24 cellular contexts compared by ENCODE assay signal in genomic region chr11:118068206-118068944, GRCh38. TPM values are rescaled to one million over a fixed set of nuclear protein-coding genes. Genes with fewer than 3 reads are reported as not detected.
DNase-seq lines count a peak whose midpoint lies in the region; ATAC-seq, FAIRE-seq and TF ChIP-seq lines count a peak whose summit lies in the region.
"Had no signal": no experiment of that assay in that cellular context is flagged by ENCODE, and none has a peak within 500 bp of the region (broad histone marks: within the 10 kb centered on the region; RNA-seq: fewer than 3 reads in every experiment).

No MANE protein-coding gene starts in this region.

- H3K27me3 ChIP-seq in H1 (replicated peaks in 1 of 4; ENCODE audit: control insufficient read depth in 3 of 4, extremely low read depth in 1 of 4, insufficient read depth in 3 of 4, low read length in 3 of 4) (no peaks in the 10 kb centered on the region), stomach (peaks cover 0 to 31% (median 0%) of the 10 kb centered on the region in 3 donors), small intestine (ENCODE audit: control insufficient read depth in 2 of 2, insufficient read depth in 2 of 2, low read length in 2 of 2) (no peaks in the 10 kb centered on the region)
- H3K27me3 ChIP-seq: thyroid gland had no signal

- POLR2A ChIA-PET in H1 (lab: Charles Lee; ENCODE audit: partially characterized antibody) = no interaction called here

- no peak overlapping the region for H3K4ac ChIP-seq in H1 (replicated peaks; ENCODE audit: insufficient read length, low read depth, low read length)

- TF ChIP-seq CTCF in H1 (IDR thresholded peaks at IDR 0.05; ENCODE audit: control extremely low read depth in 1 of 3, insufficient read depth in 1 of 3, low read depth in 1 of 3, low read length in 3 of 3) = peak; percentile 71 to 75 (median 72)
- no peak for TF ChIP-seq CTCF in stomach (IDR thresholded peaks at IDR 0.05)

- FAIRE-seq in H1 (lab: Jason Lieb, UNC) = no peak
- no peak for FAIRE-seq in small intestine (lab: Jason Lieb, UNC)
- FAIRE-seq: astrocyte had no signal

- no peak overlapping the region for H4K91ac ChIP-seq in H1 (replicated peaks; ENCODE audit: insufficient read length, low read length)

- no peak overlapping the region for H2BK12ac ChIP-seq in H1 (ENCODE audit: low read depth, low read length)

- no peak overlapping the region for H3K4me3 ChIP-seq in H1 (ENCODE audit: extremely low read depth in 1 of 4, insufficient read depth in 2 of 4, low read depth in 3 of 4, low read length in 4 of 4)
- H3K4me3 ChIP-seq in stomach = no peak overlapping the region
- no peak overlapping the region for H3K4me3 ChIP-seq in small intestine (ENCODE audit: low read depth in 1 of 2, low read length in 2 of 2)
- H3K4me3 ChIP-seq: psoas muscle, thyroid gland had no signal

- no peak overlapping the region for H3K4me3 Mint-ChIP-seq in stimulated activated naive CD8-positive, alpha-beta T cell treated with anti-CD3 and anti-CD28 coated beads, Interleukin-15, amount 100 ng/mL, for 72 hours
- no peak overlapping the region for H3K4me3 Mint-ChIP-seq in activated T-helper 1 cell treated with anti-CD3 and anti-CD28 coated beads, Interleukin-12 subunit alpha, Interleukin-12 subunit beta, Interleukin-2, Interleukin-4 antibody, amounts not matched to agents 30 ng/mL and 10 ng/mL and 1 ng/mL, durations not matched to agents 14 hours and 24 hours and 36 hours
- H3K4me3 Mint-ChIP-seq: activated naive CD4-positive, alpha-beta T cell treated with anti-CD3 and anti-CD28 coated beads for 36 hours; naive thymus-derived CD4-positive, alpha-beta T cell had no signal

- H2BK20ac ChIP-seq in H1 (ENCODE audit: low read length) = no peak overlapping the region

- H2BK120ac ChIP-seq in H1 (replicated peaks; ENCODE audit: low read depth, low read length) = no peak overlapping the region

- peak; percentile 60 to 78 for TF ChIP-seq RAD21 in H1 (IDR thresholded peaks at IDR 0.05 in 1 of 2, conservative IDR thresholded peaks at IDR 0.05 in 1 of 2; ENCODE audit: low read depth in 2 of 2, low read length in 2 of 2)

- H3K79me1 ChIP-seq in H1 (ENCODE audit: low read depth, low read length) = no peaks in the 10 kb centered on the region

- no peak overlapping the region for H2AFZ ChIP-seq in H1 (ENCODE audit: low read length)

- H3K23ac ChIP-seq in H1 (ENCODE audit: insufficient read length) = no peak overlapping the region

- no peaks in the 10 kb centered on the region for H3K23me2 ChIP-seq in H1 (ENCODE audit: low read depth, low read length)

- CTCF ChIA-PET in H1 (lab: Charles Lee; ENCODE audit: partially characterized antibody) = interaction anchor here (0.7 to 3.3 kb wide), 9 partner anchors 8 to 161 kb away, joined by 3 to 18 read pairs (median 3); partner anchors contain the start of gene TMPRSS4

- H3K9me3 Mint-ChIP-seq in stimulated activated naive CD8-positive, alpha-beta T cell treated with anti-CD3 and anti-CD28 coated beads, Interleukin-15, amount 100 ng/mL, for 72 hours = no peaks in the 10 kb centered on the region
- no peaks in the 10 kb centered on the region for H3K9me3 Mint-ChIP-seq in activated T-helper 1 cell treated with anti-CD3 and anti-CD28 coated beads, Interleukin-12 subunit alpha, Interleukin-12 subunit beta, Interleukin-2, Interleukin-4 antibody, amounts not matched to agents 30 ng/mL and 10 ng/mL and 1 ng/mL, durations not matched to agents 14 hours and 24 hours and 36 hours
- H3K9me3 Mint-ChIP-seq: activated naive CD4-positive, alpha-beta T cell treated with anti-CD3 and anti-CD28 coated beads for 36 hours had no signal

- peak; percentile 8 for ATAC-seq in stimulated activated naive CD8-positive, alpha-beta T cell treated with anti-CD3 and anti-CD28 coated beads, Interleukin-15, Interleukin-2, amounts not matched to agents 100 U/mL and 50 U/mL, for 24 hours
- no peak for ATAC-seq in stimulated activated naive CD8-positive, alpha-beta T cell treated with anti-CD3 and anti-CD28 coated beads, Interleukin-15, amount 100 ng/mL, for 72 hours
- no peak for ATAC-seq in GM21619 (IDR thresholded peaks at IDR 0.05; ENCODE audit: unreplicated experiment)
- ATAC-seq: naive thymus-derived CD4-positive, alpha-beta T cell; psoas muscle had no signal

- no peak overlapping the region for H3K56ac ChIP-seq in H1 (replicated peaks; ENCODE audit: insufficient read length, low read depth, low read length)

- H3K27ac Mint-ChIP-seq in stimulated activated naive CD8-positive, alpha-beta T cell treated with anti-CD3 and anti-CD28 coated beads, Interleukin-15, amount 100 ng/mL, for 72 hours = peak overlapping the region in 1 of 2 donors; percentile 43
- H3K27ac Mint-ChIP-seq in activated T-helper 1 cell treated with anti-CD3 and anti-CD28 coated beads, Interleukin-12 subunit alpha, Interleukin-12 subunit beta, Interleukin-2, Interleukin-4 antibody, amounts not matched to agents 30 ng/mL and 10 ng/mL and 1 ng/mL, durations not matched to agents 14 hours and 24 hours and 36 hours = no peak overlapping the region
- H3K27ac Mint-ChIP-seq: activated naive CD4-positive, alpha-beta T cell treated with anti-CD3 and anti-CD28 coated beads for 36 hours had no signal

- no peak overlapping the region for H3K4me2 ChIP-seq in H1 (ENCODE audit: insufficient read depth in 1 of 2, low read depth in 2 of 2, low read length in 2 of 2)

- H3K18ac ChIP-seq in H1 (ENCODE audit: extremely low read depth, low read length) = no peak overlapping the region

- peaks cover 8% of the 10 kb centered on the region for H3K4me1 Mint-ChIP-seq in stimulated activated naive CD8-positive, alpha-beta T cell treated with anti-CD3 and anti-CD28 coated beads, Interleukin-15, amount 100 ng/mL, for 72 hours
- peaks cover 15% of the 10 kb centered on the region for H3K4me1 Mint-ChIP-seq in activated T-helper 1 cell treated with anti-CD3 and anti-CD28 coated beads, Interleukin-12 subunit alpha, Interleukin-12 subunit beta, Interleukin-2, Interleukin-4 antibody, amounts not matched to agents 30 ng/mL and 10 ng/mL and 1 ng/mL, durations not matched to agents 14 hours and 24 hours and 36 hours (ENCODE audit: low read depth)

- no peaks in the 10 kb centered on the region for H3K79me2 ChIP-seq in H1 (ENCODE audit: control insufficient read depth in 1 of 2, insufficient read depth in 2 of 2, low read length in 2 of 2)

- DNase-seq in stimulated activated naive CD8-positive, alpha-beta T cell treated with anti-CD3 and anti-CD28 coated beads, Interleukin-15, Interleukin-2, amounts not matched to agents 100 U/mL and 50 U/mL, for 24 hours = no peak
- DNase-seq in stimulated activated naive CD8-positive, alpha-beta T cell treated with anti-CD3 and anti-CD28 coated beads, Interleukin-15, amount 100 ng/mL, for 72 hours = no peak
- DNase-seq in H1 (ENCODE audit: low read depth in 1 of 2, low spot score in 2 of 2) = peak in 1 of 2 experiments; percentile 72
- peak; percentile 63 for DNase-seq in left kidney (ENCODE audit: low read depth, low spot score)
- DNase-seq in stomach = no peak
- DNase-seq in activated T-helper 1 cell treated with anti-CD3 and anti-CD28 coated beads, Interleukin-12 subunit alpha, Interleukin-12 subunit beta, Interleukin-2, Interleukin-4 antibody, amounts not matched to agents 30 ng/mL and 10 ng/mL and 1 ng/mL, durations not matched to agents 14 hours and 24 hours and 36 hours (ENCODE audit: low spot score) = no peak
- no peak for DNase-seq in small intestine
- DNase-seq: ACHN; activated CD4-positive, alpha-beta T cell treated with anti-CD3 and anti-CD28 coated beads, Interleukin-2, amount 50 U/mL, for 1 hour; activated naive CD4-positive, alpha-beta T cell treated with anti-CD3 and anti-CD28 coated beads for 36 hours; activated T-cell treated with anti-CD3 and anti-CD28 coated beads for 4 hours; foreskin fibroblast; GOT3; IMR-90; MM.1S; naive thymus-derived CD4-positive, alpha-beta T cell; NCI-H187 treated with DMSO at 0.1 percent for 48 hours; NCI-H446; SW 1271; thyroid gland had no signal

- intact Hi-C loops in stomach (cut with DNase I; ENCODE audit: low total_unique reads) = no loop called here
- intact Hi-C loops in activated T-helper 1 cell treated with anti-CD3 and anti-CD28 coated beads, Interleukin-12 subunit alpha, Interleukin-12 subunit beta, Interleukin-2, Interleukin-4 antibody, amounts not matched to agents 30 ng/mL and 10 ng/mL and 1 ng/mL, durations not matched to agents 14 hours and 24 hours and 36 hours (cut with micrococcal nuclease) = no loop called here

- WGBS in H1 (ENCODE audit: extremely low coverage in 1 of 2, insufficient coverage in 1 of 2, insufficient read length in 1 of 2, insufficient replicate concordance in 2 of 2, low coverage in 1 of 2, low lambda C conversion rate in 2 of 2, missing lambda C conversion rate in 1 of 2), 2 experiments = 70% methylated on average over 23 of the region's 24 CpGs; no CpG with 5 or more reads in 1 of the 2 experiments
- 77 to 80% (median 79%) methylated on average over 20 to 24 of the region's 24 CpGs for WGBS in stomach, 5 donors
- WGBS in small intestine, 3 donors = 70 to 81% (median 73%) methylated on average over 24 of the region's 24 CpGs

- H3K27ac ChIP-seq in H1 (ENCODE audit: low read depth, low read length) (no peak overlapping the region), stomach (no peak overlapping the region), small intestine (ENCODE audit: low read depth in 1 of 2, low read length in 1 of 2) (no peak overlapping the region)
- H3K27ac ChIP-seq: psoas muscle, thyroid gland had no signal

- no peaks in the 10 kb centered on the region for H3K36me3 Mint-ChIP-seq in activated T-helper 1 cell treated with anti-CD3 and anti-CD28 coated beads, Interleukin-12 subunit alpha, Interleukin-12 subunit beta, Interleukin-2, Interleukin-4 antibody, amounts not matched to agents 30 ng/mL and 10 ng/mL and 1 ng/mL, durations not matched to agents 14 hours and 24 hours and 36 hours (ENCODE audit: low read depth)
- H3K36me3 Mint-ChIP-seq: naive thymus-derived CD4-positive, alpha-beta T cell had no signal

- no peak overlapping the region for H2AK5ac ChIP-seq in H1 (ENCODE audit: low read depth, low read length)

- H4K8ac ChIP-seq in H1 (ENCODE audit: extremely low read depth, insufficient read depth, low read length) = peak overlapping the region; percentile 62; the same call in 1 of the 2 replicates

- no peaks in the 10 kb centered on the region for H3K27me3 Mint-ChIP-seq in stimulated activated naive CD8-positive, alpha-beta T cell treated with anti-CD3 and anti-CD28 coated beads, Interleukin-15, amount 100 ng/mL, for 72 hours
- peaks cover 12% of the 10 kb centered on the region for H3K27me3 Mint-ChIP-seq in activated T-helper 1 cell treated with anti-CD3 and anti-CD28 coated beads, Interleukin-12 subunit alpha, Interleukin-12 subunit beta, Interleukin-2, Interleukin-4 antibody, amounts not matched to agents 30 ng/mL and 10 ng/mL and 1 ng/mL, durations not matched to agents 14 hours and 24 hours and 36 hours (ENCODE audit: insufficient read depth)

- no peak overlapping the region for H2BK15ac ChIP-seq in H1 (ENCODE audit: low read length)

- H3K4me1 ChIP-seq in H1 (replicated peaks in 1 of 4; ENCODE audit: control insufficient read depth in 3 of 4, insufficient read depth in 4 of 4, low read length in 3 of 4) (peaks cover 0 to 6% (median 3%) of the 10 kb centered on the region in 4 experiments; a peak in 3 of 7 replicates), stomach (no peaks in the 10 kb centered on the region), small intestine (ENCODE audit: control insufficient read depth in 2 of 2, insufficient read depth in 1 of 2, low read depth in 1 of 2, low read length in 1 of 2) (no peaks in the 10 kb centered on the region)
- H3K4me1 ChIP-seq: psoas muscle, thyroid gland had no signal

- H3K9me3 ChIP-seq in H1 (ENCODE audit: insufficient read depth in 2 of 2, low read depth in 1 of 2, low read length in 1 of 2) (no peaks in the 10 kb centered on the region), stomach (no peaks in the 10 kb centered on the region), small intestine (ENCODE audit: control insufficient read depth, low read depth) (no peaks in the 10 kb centered on the region)
- H3K9me3 ChIP-seq: psoas muscle, thyroid gland had no signal

- no peak overlapping the region for H3K9ac ChIP-seq in H1 (replicated peaks in 1 of 4; ENCODE audit: extremely low read depth in 1 of 4, low read depth in 3 of 4, low read length in 3 of 4)

- no peak overlapping the region for H3K14ac ChIP-seq in H1 (ENCODE audit: insufficient read length)

- TF ChIP-seq EP300 in H1 (IDR thresholded peaks at IDR 0.05; ENCODE audit: borderline replicate concordance in 1 of 2, low read depth in 2 of 2, low read length in 2 of 2) = no peak
- TF ChIP-seq EP300 in stomach (IDR thresholded peaks at IDR 0.05) = no peak

- TF ChIP-seq POLR2A in H1 (IDR thresholded peaks at IDR 0.05; ENCODE audit: control extremely low read depth in 1 of 2, low read depth in 2 of 2, low read length in 2 of 2) (no peak), stomach (IDR thresholded peaks at IDR 0.05) (no peak)

- no peak overlapping the region for H4K5ac ChIP-seq in H1 (ENCODE audit: insufficient read length, low read depth, low read length)

- no peaks in the 10 kb centered on the region for H4K20me1 ChIP-seq in H1 (replicated peaks in 1 of 2; ENCODE audit: control insufficient read depth in 1 of 2, insufficient read depth in 2 of 2, low read length in 2 of 2)

- H2BK5ac ChIP-seq in H1 (ENCODE audit: low read depth, low read length) = no peak overlapping the region

- H3K36me3 ChIP-seq in H1 (ENCODE audit: control insufficient read depth in 2 of 4, insufficient read depth in 4 of 4, low read length in 3 of 4) (no peaks in the 10 kb centered on the region), stomach (no peaks in the 10 kb centered on the region), small intestine (ENCODE audit: control insufficient read depth in 2 of 2, insufficient read depth in 2 of 2, low read length in 2 of 2) (no peaks in the 10 kb centered on the region)
- H3K36me3 ChIP-seq: thyroid gland had no signal

RNA-seq across cellular contexts. Expression of gene TMPRSS4, which starts 8.5 kb away (rescaled TPM):
- total RNA-seq in H1 (2021; fragmentation: NEBNext Ultra II Directional; extraction: Animal tissue kit (Norgen Biotek cat#: 25700)) = 0.58 and 0.69 TPM in 2 replicates
- polyA plus RNA-seq in H1 (2011; rRNA removed) = 0.11 and 0.13 TPM in 2 replicates
- polyA plus RNA-seq in H1 (2011; cell fraction: cytosol; rRNA removed) = 0.44 TPM
- 0.27 TPM for polyA plus RNA-seq in H1 (2011; cell fraction: nucleus; rRNA removed)
- polyA plus RNA-seq in H1 (2012, experiment 1 of 2) = 0.42 to 0.68 TPM (median 0.60 TPM) in 3 of 4 replicates, not detected in the other
- not detected for polyA plus RNA-seq in H1 (2012, experiment 2 of 2)
- 0.28 TPM for polyA plus RNA-seq in H1 (2013, experiment 1 of 2)
- polyA plus RNA-seq in H1 (2013, experiment 2 of 2) = 0.13 TPM
- polyA minus RNA-seq in H1 (2011; rRNA and poly(A)+ RNA removed) = 0.32 and 0.88 TPM in 2 replicates
- polyA minus RNA-seq in H1 (2011; cell fraction: cytosol; rRNA and poly(A)+ RNA removed) = not detected
- polyA minus RNA-seq in H1 (2011; cell fraction: nucleus; rRNA and poly(A)+ RNA removed) = 1.9 TPM
- total RNA-seq in stomach = 100 to 1,000 TPM in 1 of 5 donors, 10 to 100 TPM in 2, 1 to 10 TPM in 2; 4.7 to 498 (median 28.1) TPM
- polyA plus RNA-seq in stomach = 10 to 100 TPM in 1 of 3 donors, 1 to 10 TPM in 2; 7.0 to 84.7 (median 8.1) TPM
- total RNA-seq in activated T-helper 1 cell treated with anti-CD3 and anti-CD28 coated beads, Interleukin-12 subunit alpha, Interleukin-12 subunit beta, Interleukin-2, Interleukin-4 antibody, amounts not matched to agents 30 ng/mL and 10 ng/mL and 1 ng/mL, durations not matched to agents 14 hours and 24 hours and 36 hours = not detected in 2 replicates
- 10 to 100 TPM; 20.0 to 59.4 (median 29.3) TPM for polyA plus RNA-seq in small intestine
- total RNA-seq: activated naive CD4-positive, alpha-beta T cell treated with anti-CD3 and anti-CD28 coated beads for 36 hours; astrocyte; IMR-90; naive thymus-derived CD4-positive, alpha-beta T cell had no signal
- polyA plus RNA-seq: IMR-90; naive thymus-derived CD4-positive, alpha-beta T cell had no signal

RNA-seq across cellular contexts. Expression of gene SMIM35, which starts 18.4 kb away (rescaled TPM):
- total RNA-seq in H1 (2021; fragmentation: NEBNext Ultra II Directional; extraction: Animal tissue kit (Norgen Biotek cat#: 25700)) = not detected in 2 replicates
- polyA plus RNA-seq in H1 (2011; rRNA removed) (not detected in 2 replicates), stomach (under 1 TPM in 1 of 3 donors, not detected in 2; 0.03 TPM), small intestine (under 1 TPM in 1 of 3 donors, not detected in 2; 0.03 TPM)
- polyA plus RNA-seq in H1 (2011; cell fraction: cytosol; rRNA removed) = not detected
- polyA plus RNA-seq in H1 (2011; cell fraction: nucleus; rRNA removed) = not detected
- polyA plus RNA-seq in H1 (2012, experiment 1 of 2) = not detected in 4 replicates
- polyA plus RNA-seq in H1 (2012, experiment 2 of 2) = not detected
- polyA plus RNA-seq in H1 (2013, experiment 1 of 2) = not detected
- not detected for polyA plus RNA-seq in H1 (2013, experiment 2 of 2)
- polyA minus RNA-seq in H1 (2011; rRNA and poly(A)+ RNA removed) = not detected in 2 replicates
- polyA minus RNA-seq in H1 (2011; cell fraction: cytosol; rRNA and poly(A)+ RNA removed) = not detected
- not detected for polyA minus RNA-seq in H1 (2011; cell fraction: nucleus; rRNA and poly(A)+ RNA removed)
- not detected for total RNA-seq in stomach
- total RNA-seq in activated T-helper 1 cell treated with anti-CD3 and anti-CD28 coated beads, Interleukin-12 subunit alpha, Interleukin-12 subunit beta, Interleukin-2, Interleukin-4 antibody, amounts not matched to agents 30 ng/mL and 10 ng/mL and 1 ng/mL, durations not matched to agents 14 hours and 24 hours and 36 hours = 0.10 and 0.16 TPM in 2 replicates
- total RNA-seq: activated naive CD4-positive, alpha-beta T cell treated with anti-CD3 and anti-CD28 coated beads for 36 hours; astrocyte; IMR-90; liver; thyroid gland had no signal
- polyA plus RNA-seq: IMR-90, psoas muscle had no signal

Comparison
In these comparisons a context has a peak if more than half of its experiments do, and no peak if none do; other contexts are left out.
1. CTCF ChIP-seq: peak in H1 (3 of 3); none in stomach (0 of 7).